Comparison of ENCODE assay signal across 5 cellular contexts in the genomic region with DNA sequence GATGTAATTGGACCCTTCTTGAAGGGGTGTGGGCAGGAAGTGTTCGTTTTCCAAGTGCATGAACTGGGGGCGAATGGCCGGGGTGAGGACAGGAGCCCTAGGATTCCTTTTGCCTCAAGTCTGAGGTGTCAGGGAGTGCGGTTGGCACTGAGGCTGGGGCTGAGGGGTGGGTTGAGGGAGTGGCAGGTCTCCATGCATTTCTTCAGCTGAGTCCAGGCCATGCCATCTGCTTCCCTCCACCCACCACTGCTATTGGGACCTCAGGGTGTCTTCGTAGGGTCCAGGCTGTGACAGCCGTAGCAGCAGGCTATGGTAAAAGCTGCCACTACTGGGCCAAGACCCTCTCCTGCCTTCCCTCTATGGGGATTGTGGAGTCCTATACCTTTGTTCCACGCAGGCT.
"Had no signal": no experiment of that assay in that cellular context is flagged by ENCODE, and none has a peak within 500 bp of the region (broad histone marks: within the 10 kb centered on the region; RNA-seq: fewer than 3 reads in every experiment).

No MANE protein-coding gene starts in this region.

- H3K4me3 ChIP-seq: GM23338 had no signal

- H3K27ac ChIP-seq: HL-60 had no signal

- DNase-seq: H9, HCEC 1CT had no signal

- H3K9me3 Mint-ChIP-seq: GM23338, H9, IgD-negative memory B cell had no signal

- H2AFZ ChIP-seq: GM23338 had no signal

- H3K4me2 ChIP-seq: GM23338 had no signal

- H3K4me3 Mint-ChIP-seq: GM23338, H9, IgD-negative memory B cell had no signal

- H3K27me3 Mint-ChIP-seq: IgD-negative memory B cell had no signal

- H3K27ac Mint-ChIP-seq: GM23338, H9, IgD-negative memory B cell had no signal
